Comparison of ENCODE assay signal across 1 cellular context in the genomic region with DNA sequence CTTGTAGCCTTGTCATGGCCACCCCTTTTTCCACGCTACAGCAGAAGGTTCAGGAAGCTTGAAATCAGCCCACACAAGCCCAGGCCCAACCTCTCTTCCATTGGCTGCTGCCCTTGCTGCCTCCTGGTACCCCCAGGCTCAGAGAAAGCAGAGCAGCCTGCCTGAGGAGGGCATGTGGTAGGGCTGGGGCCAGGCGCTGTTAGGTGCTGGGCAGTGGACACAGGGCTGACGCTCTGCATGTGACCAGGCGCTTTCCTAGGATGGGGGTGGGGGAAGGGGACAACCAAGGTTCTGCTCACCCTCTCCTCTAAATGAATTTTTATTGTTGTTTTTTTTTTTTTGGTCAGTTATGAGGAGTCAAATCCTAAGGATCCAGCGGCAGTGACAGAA.
TF ChIP-seq lines count a peak whose summit lies in the region.

No MANE protein-coding gene starts in this region.

TF ChIP-seq in GM23338, 12 proteins besides CTCF, POLR2A, EP300 and RAD21 (continued from another document):
- TF ChIP-seq REST (IDR thresholded peaks at IDR 0.05; ENCODE audit: unreplicated experiment) (no peak), POLR2AphosphoS5 (IDR thresholded peaks at IDR 0.05; ENCODE audit: low read depth) (no peak), ZNF462 (CRISPR knock-in tag; IDR thresholded peaks at IDR 0.05) (no peak), STAT1 (IDR thresholded peaks at IDR 0.05; ENCODE audit: unreplicated experiment) (no peak), JUNB (IDR thresholded peaks at IDR 0.05; ENCODE audit: unreplicated experiment) (no peak), EZH2 (IDR thresholded peaks at IDR 0.05; ENCODE audit: low read depth, unreplicated experiment) (no peak)
